In genomic region chr10:71746344-71747037, GRCh38 we compare ENCODE assay signal across 9 cellular contexts. TPM values are rescaled to one million over a fixed set of nuclear protein-coding genes. Genes with fewer than 3 reads are reported as not detected.
DNase-seq lines count a peak whose midpoint lies in the region; ATAC-seq and TF ChIP-seq lines count a peak whose summit lies in the region.
"Had no signal": no experiment of that assay in that cellular context is flagged by ENCODE, and none has a peak within 500 bp of the region (broad histone marks: within the 10 kb centered on the region; RNA-seq: fewer than 3 reads in every experiment).

No MANE protein-coding gene starts in this region.

- peak overlapping the region in 1 of 2 donors; percentile 51 for H3K4me3 Mint-ChIP-seq in activated T-cell treated with anti-CD3 and anti-CD28 coated beads, Interleukin-2, amount 50 U/mL, for 72 hours
- H3K4me3 Mint-ChIP-seq in activated T-helper 17 cell treated with anti-CD3 and anti-CD28 coated beads, Interleukin-2, amount 50 U/mL, for 72 hours, result peak overlapping the region; percentile 82

- 39 to 51% methylated on average over 9 to 13 of the region's 13 CpGs for WGBS in upper lobe of left lung, 2 donors

- peaks cover 0 to 21% (median 6%) of the 10 kb centered on the region in 4 donors for H3K36me3 ChIP-seq in upper lobe of left lung

- peaks cover 0 to 4% of the 10 kb centered on the region in 2 donors for H3K9me3 Mint-ChIP-seq in activated T-cell treated with anti-CD3 and anti-CD28 coated beads, Interleukin-2, amount 50 U/mL, for 72 hours
- no peaks in the 10 kb centered on the region for H3K9me3 Mint-ChIP-seq in activated T-helper 17 cell treated with anti-CD3 and anti-CD28 coated beads, Interleukin-2, amount 50 U/mL, for 72 hours

- DNase-seq in activated T-cell treated with anti-CD3 and anti-CD28 coated beads, Interleukin-2, amount 50 U/mL, for 72 hours, result no peak
- DNase-seq in activated T-cell treated with anti-CD3 and anti-CD28 coated beads, Interleukin-2, amount 50 U/mL, for 1 hour, result no peak
- DNase-seq in left lobe of liver (ENCODE audit: low spot score) (no peak), upper lobe of left lung (peak in 1 of 2 donors; percentile 77), 8988T (no peak)
- DNase-seq: COR-L47 had no signal

- peak overlapping the region; percentile 83 to 87 (median 84) for H3K27ac ChIP-seq in upper lobe of left lung

- peaks cover 57 to 65% (median 63%) of the 10 kb centered on the region in 4 donors for H3K4me1 ChIP-seq in upper lobe of left lung

- no peak overlapping the region for H3K4me3 ChIP-seq in upper lobe of left lung

- TF ChIP-seq CTCF in upper lobe of left lung (IDR thresholded peaks at IDR 0.05), result peak in 3 of 6 experiments; percentile 17 to 37 (median 17)

- H3K27me3 ChIP-seq in upper lobe of left lung, result no peaks in the 10 kb centered on the region

- TF ChIP-seq POLR2A in upper lobe of left lung (IDR thresholded peaks at IDR 0.05), result no peak

- peaks cover 7 to 12% of the 10 kb centered on the region in 2 donors for H3K36me3 Mint-ChIP-seq in activated T-cell treated with anti-CD3 and anti-CD28 coated beads, Interleukin-2, amount 50 U/mL, for 72 hours (ENCODE audit: insufficient read depth in 2 of 2)
- peaks cover 48% of the 10 kb centered on the region for H3K36me3 Mint-ChIP-seq in activated T-helper 17 cell treated with anti-CD3 and anti-CD28 coated beads, Interleukin-2, amount 50 U/mL, for 72 hours (ENCODE audit: low read depth)

- no peak for TF ChIP-seq EP300 in upper lobe of left lung (IDR thresholded peaks at IDR 0.05)

- no peak for ATAC-seq in activated T-cell treated with anti-CD3 and anti-CD28 coated beads, Interleukin-2, amount 50 U/mL, for 72 hours (replicated peaks in 1 of 2)
- no peak for ATAC-seq in activated T-helper 17 cell treated with anti-CD3 and anti-CD28 coated beads, Interleukin-2, amount 50 U/mL, for 72 hours (replicated peaks)
- ATAC-seq in left lobe of liver (peak; percentile 61), upper lobe of left lung (ENCODE audit: low FRiP score in 2 of 2) (peak in 1 of 2 donors; percentile 63), HG03095 (IDR thresholded peaks at IDR 0.05; ENCODE audit: unreplicated experiment) (no peak), GM21515 (IDR thresholded peaks at IDR 0.05; ENCODE audit: unreplicated experiment) (no peak)

- H3K9me3 ChIP-seq in upper lobe of left lung, result peaks cover 0 to 7% (median 2%) of the 10 kb centered on the region in 4 donors

- H3K27ac Mint-ChIP-seq in activated T-cell treated with anti-CD3 and anti-CD28 coated beads, Interleukin-2, amount 50 U/mL, for 72 hours, result peak overlapping the region; percentile 89
- H3K27ac Mint-ChIP-seq in activated T-helper 17 cell treated with anti-CD3 and anti-CD28 coated beads, Interleukin-2, amount 50 U/mL, for 72 hours, result peak overlapping the region; percentile 97

- H3K27me3 Mint-ChIP-seq in activated T-cell treated with anti-CD3 and anti-CD28 coated beads, Interleukin-2, amount 50 U/mL, for 72 hours (ENCODE audit: low read depth), result no peaks in the 10 kb centered on the region
- H3K27me3 Mint-ChIP-seq in activated T-helper 17 cell treated with anti-CD3 and anti-CD28 coated beads, Interleukin-2, amount 50 U/mL, for 72 hours, result no peaks in the 10 kb centered on the region

- H3K4me1 Mint-ChIP-seq in activated T-cell treated with anti-CD3 and anti-CD28 coated beads, Interleukin-2, amount 50 U/mL, for 72 hours (ENCODE audit: low read depth), result peaks cover 97% of the 10 kb centered on the region
- H3K4me1 Mint-ChIP-seq in activated T-helper 17 cell treated with anti-CD3 and anti-CD28 coated beads, Interleukin-2, amount 50 U/mL, for 72 hours, result peaks cover 71% of the 10 kb centered on the region

RNA-seq across cellular contexts. Expression of gene VSIR, which starts 26.8 kb away (rescaled TPM):
- 10 to 100 TPM; 70.1 to 70.5 TPM for total RNA-seq in activated T-cell treated with anti-CD3 and anti-CD28 coated beads, Interleukin-2, amount 50 U/mL, for 72 hours
- 100 to 1,000 TPM in 1 of 2 donors, 10 to 100 TPM in 1; 27.9 to 125 TPM for total RNA-seq in activated T-helper 17 cell treated with anti-CD3 and anti-CD28 coated beads, Interleukin-2, amount 50 U/mL, for 72 hours
- total RNA-seq in left lobe of liver, result 7.0 TPM
- total RNA-seq in upper lobe of left lung, result 100 to 1,000 TPM in 2 of 6 donors, 10 to 100 TPM in 4; 51.7 to 167 (median 92.5) TPM

RNA-seq across cellular contexts. Expression of gene C10orf105, which starts 26.9 kb away (rescaled TPM):
- total RNA-seq in activated T-cell treated with anti-CD3 and anti-CD28 coated beads, Interleukin-2, amount 50 U/mL, for 72 hours, result under 1 TPM; 0.35 to 0.43 TPM
- total RNA-seq in activated T-helper 17 cell treated with anti-CD3 and anti-CD28 coated beads, Interleukin-2, amount 50 U/mL, for 72 hours, result 1 to 10 TPM in 1 of 2 donors, under 1 TPM in 1; 0.04 to 1.0 TPM
- total RNA-seq in left lobe of liver (not detected), upper lobe of left lung (1 to 10 TPM in 1 of 6 donors, under 1 TPM in 4, not detected in 1; 0.15 to 1.0 (median 0.44) TPM)
